ENCODE assay signal across 9 cellular contexts in the genomic region with DNA sequence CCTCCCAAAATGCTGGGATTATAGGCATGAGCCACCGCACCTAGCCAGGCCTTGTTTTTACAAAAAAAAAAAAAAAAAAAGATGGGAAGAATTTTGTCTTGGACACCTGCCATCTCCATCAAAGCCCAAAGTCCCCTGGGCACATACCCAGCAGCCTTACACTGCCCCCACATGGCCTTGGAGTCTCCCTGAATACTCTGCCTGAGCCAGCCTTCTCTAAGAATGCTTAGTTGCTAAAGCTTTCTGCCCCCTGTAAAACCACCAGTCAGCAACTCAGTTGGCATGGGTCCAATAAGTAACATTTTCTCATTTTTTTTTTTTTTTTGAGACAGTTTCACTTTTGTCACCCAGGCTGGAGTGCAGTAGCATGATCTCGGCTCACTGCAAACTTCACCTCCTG. TPM values are rescaled to one million over a fixed set of nuclear protein-coding genes. Genes with fewer than 3 reads are reported as not detected.
DNase-seq lines count a peak whose midpoint lies in the region; ATAC-seq and TF ChIP-seq lines count a peak whose summit lies in the region.
"Had no signal": no experiment of that assay in that cellular context is flagged by ENCODE, and none has a peak within 500 bp of the region (broad histone marks: within the 10 kb centered on the region; RNA-seq: fewer than 3 reads in every experiment).

No MANE protein-coding gene starts in this region.

- H3K4me3 ChIP-seq in heart left ventricle (no peak overlapping the region), right atrium auricular region (no peak overlapping the region), Panc1 (ENCODE audit: low read depth in 2 of 2, low read length in 2 of 2) (no peak overlapping the region), upper lobe of right lung (no peak overlapping the region)

- no peak overlapping the region for H3K4me3 Mint-ChIP-seq in activated T-helper 1 cell treated with anti-CD3 and anti-CD28 coated beads, Interleukin-12 subunit alpha, Interleukin-12 subunit beta, Interleukin-2, Interleukin-4 antibody, amounts not matched to agents 30 ng/mL and 10 ng/mL and 1 ng/mL, durations not matched to agents 14 hours and 24 hours and 36 hours

- H3K9me3 ChIP-seq in heart left ventricle (no peaks in the 10 kb centered on the region), right atrium auricular region (no peaks in the 10 kb centered on the region), Panc1 (ENCODE audit: control insufficient read depth, insufficient read depth, low read depth, low read length) (no peaks in the 10 kb centered on the region), upper lobe of right lung (no peaks in the 10 kb centered on the region)

- POLR2A ChIA-PET in Panc1 (lab: Charles Lee) = no interaction called here

- DNase-seq in heart left ventricle (peak in 3 of 5 donors; percentile 26 to 50 (median 39)), right atrium auricular region (ENCODE audit: low spot score) (no peak), Panc1 (ENCODE audit: low read depth, low spot score) (no peak), left cardiac atrium (peak; percentile 29), upper lobe of right lung (no peak)
- no peak for DNase-seq in activated T-helper 1 cell treated with anti-CD3 and anti-CD28 coated beads, Interleukin-12 subunit alpha, Interleukin-12 subunit beta, Interleukin-2, Interleukin-4 antibody, amounts not matched to agents 30 ng/mL and 10 ng/mL and 1 ng/mL, durations not matched to agents 14 hours and 24 hours and 36 hours (ENCODE audit: low spot score)

- no TSS peak for BruUV-seq in Panc1 (replicated peaks; lab: Mats Ljungman, UMichigan)

- H3K36me3 ChIP-seq in heart left ventricle (peaks cover 0 to 46% (median 13%) of the 10 kb centered on the region in 9 donors), right atrium auricular region (no peaks in the 10 kb centered on the region), Panc1 (ENCODE audit: control insufficient read depth, insufficient read depth, low read length) (no peaks in the 10 kb centered on the region), upper lobe of right lung (no peaks in the 10 kb centered on the region)

- TF ChIP-seq CTCF in heart left ventricle (IDR thresholded peaks at IDR 0.05) = peak; percentile 21 to 55 (median 34)
- TF ChIP-seq CTCF in right atrium auricular region (IDR thresholded peaks at IDR 0.05) = peak in 1 of 2 donors; percentile 43
- 0 out of 2 replicates have a peak, but pooled peaks have one; percentile 1 for TF ChIP-seq CTCF in Panc1 (IDR thresholded peaks at IDR 0.05)
- peak; percentile 27 for TF ChIP-seq CTCF in upper lobe of right lung (IDR thresholded peaks at IDR 0.05)

- peaks cover 16% of the 10 kb centered on the region for H3K36me3 Mint-ChIP-seq in activated T-helper 1 cell treated with anti-CD3 and anti-CD28 coated beads, Interleukin-12 subunit alpha, Interleukin-12 subunit beta, Interleukin-2, Interleukin-4 antibody, amounts not matched to agents 30 ng/mL and 10 ng/mL and 1 ng/mL, durations not matched to agents 14 hours and 24 hours and 36 hours (ENCODE audit: low read depth)

- H3K27ac Mint-ChIP-seq in activated T-helper 1 cell treated with anti-CD3 and anti-CD28 coated beads, Interleukin-12 subunit alpha, Interleukin-12 subunit beta, Interleukin-2, Interleukin-4 antibody, amounts not matched to agents 30 ng/mL and 10 ng/mL and 1 ng/mL, durations not matched to agents 14 hours and 24 hours and 36 hours = no peak overlapping the region

- ATAC-seq in heart left ventricle (peak in 3 of 4 donors; percentile 56 to 82 (median 72)), Panc1 (peak; percentile 56; the same call in 1 of the 2 replicates), left cardiac atrium (peak; percentile 72 to 79), upper lobe of right lung (peak; percentile 38), GM19463 (IDR thresholded peaks at IDR 0.05; ENCODE audit: unreplicated experiment) (no peak)
- no peak for ATAC-seq in activated CD4-positive, CD25-positive, alpha-beta regulatory T cell treated with anti-CD3 and anti-CD28 coated beads, Interleukin-2, amount 50 U/mL, for 24 hours

- in situ Hi-C loops in Panc1 (cut with HindIII; ENCODE audit: low pct_unique_long_range_greater_than_20kb, low sequenced_read_pairs) = no loop called here

- H3K27ac ChIP-seq in heart left ventricle = no peak overlapping the region
- no peak overlapping the region for H3K27ac ChIP-seq in right atrium auricular region
- no peak overlapping the region for H3K27ac ChIP-seq in Panc1 (ENCODE audit: low read length)
- no peak overlapping the region for H3K27ac ChIP-seq in upper lobe of right lung
- H3K27ac ChIP-seq: epithelial cell of prostate had no signal

- no peaks in the 10 kb centered on the region for H3K27me3 Mint-ChIP-seq in activated T-helper 1 cell treated with anti-CD3 and anti-CD28 coated beads, Interleukin-12 subunit alpha, Interleukin-12 subunit beta, Interleukin-2, Interleukin-4 antibody, amounts not matched to agents 30 ng/mL and 10 ng/mL and 1 ng/mL, durations not matched to agents 14 hours and 24 hours and 36 hours (ENCODE audit: insufficient read depth)

- 65 to 71% (median 66%) methylated on average over 2 of the region's 2 CpGs for WGBS in heart left ventricle, 4 donors

- no peaks in the 10 kb centered on the region for H3K9me3 Mint-ChIP-seq in activated T-helper 1 cell treated with anti-CD3 and anti-CD28 coated beads, Interleukin-12 subunit alpha, Interleukin-12 subunit beta, Interleukin-2, Interleukin-4 antibody, amounts not matched to agents 30 ng/mL and 10 ng/mL and 1 ng/mL, durations not matched to agents 14 hours and 24 hours and 36 hours

- intact Hi-C loops in heart left ventricle (cut with DNase I) (loop anchor here in 8 of 10 donors (1.0 to 10.0 kb wide), 5 partner anchors 72 to 77 kb away; no protein-coding TSS in a partner anchor), Panc1 (cut with micrococcal nuclease; ENCODE audit: unreplicated experiment) (no loop called here), left cardiac atrium (cut with DNase I) (loop anchor here in 1 of 2 donors (5.0 kb wide), 1 partner anchor 77 kb away; no protein-coding TSS in a partner anchor), upper lobe of right lung (cut with DNase I) (no loop called here)
- intact Hi-C loops in activated T-helper 1 cell treated with anti-CD3 and anti-CD28 coated beads, Interleukin-12 subunit alpha, Interleukin-12 subunit beta, Interleukin-2, Interleukin-4 antibody, amounts not matched to agents 30 ng/mL and 10 ng/mL and 1 ng/mL, durations not matched to agents 14 hours and 24 hours and 36 hours (cut with micrococcal nuclease) = no loop called here

- no peaks in the 10 kb centered on the region for H3K27me3 ChIP-seq in heart left ventricle
- H3K27me3 ChIP-seq in right atrium auricular region = no peaks in the 10 kb centered on the region
- no peaks in the 10 kb centered on the region for H3K27me3 ChIP-seq in Panc1 (ENCODE audit: control insufficient read depth, insufficient read depth, low read length)
- no peaks in the 10 kb centered on the region for H3K27me3 ChIP-seq in upper lobe of right lung

- no peaks in the 10 kb centered on the region for H3K4me1 Mint-ChIP-seq in activated T-helper 1 cell treated with anti-CD3 and anti-CD28 coated beads, Interleukin-12 subunit alpha, Interleukin-12 subunit beta, Interleukin-2, Interleukin-4 antibody, amounts not matched to agents 30 ng/mL and 10 ng/mL and 1 ng/mL, durations not matched to agents 14 hours and 24 hours and 36 hours (ENCODE audit: low read depth)

- H3K4me1 ChIP-seq in heart left ventricle (no peaks in the 10 kb centered on the region), right atrium auricular region (no peaks in the 10 kb centered on the region), Panc1 (ENCODE audit: control insufficient read depth, insufficient read depth, low read length) (no peaks in the 10 kb centered on the region), upper lobe of right lung (no peaks in the 10 kb centered on the region)

- TF ChIP-seq POLR2A in heart left ventricle (IDR thresholded peaks at IDR 0.05) = no peak

- CTCF ChIA-PET in Panc1 (lab: Charles Lee) = no interaction called here

RNA-seq across cellular contexts. Expression of a gene that starts 40.6 kb away (rescaled TPM):
- total RNA-seq in heart left ventricle (1 to 10 TPM in 2 of 9 donors, under 1 TPM in 3, not detected in 4; 0.40 to 3.8 (median 0.79) TPM), right atrium auricular region (1 to 10 TPM in 1 of 2 donors, not detected in 1; 1.9 TPM), Panc1 (2021; ENCODE audit: unreplicated experiment) (21.1 TPM), left cardiac atrium (under 1 TPM; 0.37 to 0.85 TPM), upper lobe of right lung (0.38 TPM)
- under 1 TPM in 1 of 2 donors, not detected in 1; 0.14 TPM for polyA plus RNA-seq in heart left ventricle
- 6.7 TPM for polyA plus RNA-seq in Panc1 (2012; ENCODE audit: insufficient read length)
- total RNA-seq in activated T-helper 1 cell treated with anti-CD3 and anti-CD28 coated beads, Interleukin-12 subunit alpha, Interleukin-12 subunit beta, Interleukin-2, Interleukin-4 antibody, amounts not matched to agents 30 ng/mL and 10 ng/mL and 1 ng/mL, durations not matched to agents 14 hours and 24 hours and 36 hours = 17.9 and 19.9 TPM in 2 replicates

RNA-seq across cellular contexts. Expression of a gene that starts 47.2 kb away (rescaled TPM):
- 10 to 100 TPM in 5 of 9 donors, 1 to 10 TPM in 4; 8.2 to 19.1 (median 10.1) TPM for total RNA-seq in heart left ventricle
- polyA plus RNA-seq in heart left ventricle = 10 to 100 TPM in 1 of 2 donors, 1 to 10 TPM in 1; 8.6 to 18.4 TPM
- 10 to 100 TPM; 30.6 to 34.3 TPM for total RNA-seq in right atrium auricular region
- total RNA-seq in Panc1 (2021; ENCODE audit: unreplicated experiment) = not detected
- 0.22 TPM for polyA plus RNA-seq in Panc1 (2012; ENCODE audit: insufficient read length)
- total RNA-seq in left cardiac atrium = 10 to 100 TPM; 16.1 to 37.6 TPM
- total RNA-seq in upper lobe of right lung = 70.0 TPM
- total RNA-seq in activated T-helper 1 cell treated with anti-CD3 and anti-CD28 coated beads, Interleukin-12 subunit alpha, Interleukin-12 subunit beta, Interleukin-2, Interleukin-4 antibody, amounts not matched to agents 30 ng/mL and 10 ng/mL and 1 ng/mL, durations not matched to agents 14 hours and 24 hours and 36 hours = not detected in 2 replicates

RNA-seq across cellular contexts. Expression of a gene that starts 51.5 kb away (rescaled TPM):
- total RNA-seq in heart left ventricle = under 1 TPM in 2 of 9 donors, not detected in 7; 0.12 to 0.21 TPM
- not detected for polyA plus RNA-seq in heart left ventricle
- total RNA-seq in right atrium auricular region = not detected
- not detected for total RNA-seq in Panc1 (2021; ENCODE audit: unreplicated experiment)
- polyA plus RNA-seq in Panc1 (2012; ENCODE audit: insufficient read length) = not detected
- not detected for total RNA-seq in left cardiac atrium
- not detected for total RNA-seq in upper lobe of right lung
- total RNA-seq in activated T-helper 1 cell treated with anti-CD3 and anti-CD28 coated beads, Interleukin-12 subunit alpha, Interleukin-12 subunit beta, Interleukin-2, Interleukin-4 antibody, amounts not matched to agents 30 ng/mL and 10 ng/mL and 1 ng/mL, durations not matched to agents 14 hours and 24 hours and 36 hours = not detected in 2 replicates

Comparison
In these comparisons a context has a peak if more than half of its experiments do, and no peak if none do; other contexts are left out.
1. DNase-seq: peak in heart left ventricle (3 of 5) and left cardiac atrium (single experiment); none in right atrium auricular region (single experiment), Panc1 (single experiment), upper lobe of right lung (single experiment) and activated T-helper 1 cell treated with anti-CD3 and anti-CD28 coated beads, Interleukin-12 subunit alpha, Interleukin-12 subunit beta, Interleukin-2, Interleukin-4 antibody, amounts not matched to agents 30 ng/mL and 10 ng/mL and 1 ng/mL, durations not matched to agents 14 hours and 24 hours and 36 hours (single experiment).
2. ATAC-seq: peak in heart left ventricle (3 of 4), Panc1 (single experiment), left cardiac atrium (2 of 2) and upper lobe of right lung (single experiment); none in activated CD4-positive, CD25-positive, alpha-beta regulatory T cell treated with anti-CD3 and anti-CD28 coated beads, Interleukin-2, amount 50 U/mL, for 24 hours (0 of 2) and GM19463 (single experiment).
3. intact Hi-C loops: an anchor here in heart left ventricle (1.0 to 10.0 kb wide); none called in Panc1, upper lobe of right lung and activated T-helper 1 cell treated with anti-CD3 and anti-CD28 coated beads, Interleukin-12 subunit alpha, Interleukin-12 subunit beta, Interleukin-2, Interleukin-4 antibody, amounts not matched to agents 30 ng/mL and 10 ng/mL and 1 ng/mL, durations not matched to agents 14 hours and 24 hours and 36 hours.